19 cellular contexts compared by ENCODE assay signal in the genomic region with DNA sequence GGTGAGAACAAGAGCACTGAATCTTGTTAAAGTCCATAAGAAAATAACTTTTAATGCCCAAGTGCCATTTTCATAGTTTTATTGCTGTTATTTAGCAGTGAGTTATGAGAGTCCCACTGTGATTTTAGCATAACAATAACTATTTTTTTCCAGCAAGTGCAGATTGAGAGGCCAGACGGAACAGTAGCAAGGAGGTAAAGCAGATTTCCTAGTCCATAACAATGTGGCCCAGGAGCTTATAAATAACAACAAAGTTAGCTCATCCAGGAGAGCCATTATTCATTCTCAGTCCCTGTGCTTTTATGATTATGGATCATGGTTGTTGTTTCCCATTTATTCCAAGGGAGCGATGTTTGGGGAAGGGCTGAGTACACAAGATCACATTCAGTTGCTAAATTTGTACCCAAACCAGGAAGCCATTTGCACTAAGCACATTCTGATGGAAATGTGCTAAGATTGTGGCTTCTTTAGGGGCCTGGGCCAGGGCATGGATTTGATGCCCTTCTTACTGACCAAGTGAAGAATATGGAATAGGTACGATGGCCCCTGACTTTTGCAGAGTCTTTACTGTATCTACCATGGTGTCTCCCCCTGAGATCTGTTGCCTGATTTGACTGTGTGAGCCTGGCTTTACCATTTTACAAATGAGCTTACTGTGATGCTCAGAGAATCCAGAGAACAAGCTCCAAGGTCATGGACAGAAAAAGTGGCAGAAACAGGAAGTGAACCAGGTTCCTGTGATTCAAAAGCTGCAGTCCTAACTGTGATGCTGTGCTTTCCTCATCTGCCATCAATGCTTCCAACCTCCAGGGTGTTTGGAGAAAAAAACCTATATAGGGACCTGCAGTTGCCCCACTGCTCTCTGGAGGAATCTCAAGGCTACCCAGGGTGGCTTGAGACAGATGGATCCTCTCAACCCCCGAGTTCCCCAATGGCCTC.
"Had no signal": no experiment of that assay in that cellular context is flagged by ENCODE, and none has a peak within 500 bp of the region (broad histone marks: within the 10 kb centered on the region; RNA-seq: fewer than 3 reads in every experiment).

No MANE protein-coding gene starts in this region.

- H3K9me3 Mint-ChIP-seq: activated CD4-positive, alpha-beta T cell treated with anti-CD3 and anti-CD28 coated beads, Interleukin-2, amount 10 ng/mL, durations not matched to agents 7 days and 5 days; central memory CD8-positive, alpha-beta T cell; stimulated activated naive CD8-positive, alpha-beta T cell treated with anti-CD3 and anti-CD28 coated beads, Interleukin-15, Interleukin-2, amounts not matched to agents 100 ng/mL and 50 ng/mL, for 24 hours had no signal

- ATAC-seq: activated CD8-positive, alpha-beta T cell treated with anti-CD3 and anti-CD28 coated beads, Interleukin-2, amount 10 ng/mL, durations not matched to agents 7 days and 5 days; left lung; right cardiac atrium had no signal

- H3K4me1 Mint-ChIP-seq: activated CD4-positive, alpha-beta T cell treated with anti-CD3 and anti-CD28 coated beads, Interleukin-2, amount 10 ng/mL, durations not matched to agents 7 days and 5 days; activated naive CD4-positive, alpha-beta T cell treated with anti-CD3 and anti-CD28 coated beads, Interleukin-2, amount 10 ng/mL, durations not matched to agents 7 days and 5 days; central memory CD8-positive, alpha-beta T cell had no signal

- H3K4me3 Mint-ChIP-seq: activated CD4-positive, alpha-beta T cell treated with anti-CD3 and anti-CD28 coated beads, Interleukin-2, amount 10 ng/mL, durations not matched to agents 7 days and 5 days; activated CD8-positive, alpha-beta T cell treated with anti-CD3 and anti-CD28 coated beads, Interleukin-2, amount 10 ng/mL, durations not matched to agents 7 days and 5 days; activated naive CD4-positive, alpha-beta T cell treated with anti-CD3 and anti-CD28 coated beads, Interleukin-2, amount 10 ng/mL, durations not matched to agents 7 days and 5 days; central memory CD8-positive, alpha-beta T cell; stimulated activated naive CD8-positive, alpha-beta T cell treated with anti-CD3 and anti-CD28 coated beads, Interleukin-15, Interleukin-2, amounts not matched to agents 100 ng/mL and 50 ng/mL, for 24 hours had no signal

- H3K9me3 ChIP-seq: ascending aorta, esophagus squamous epithelium, left lung, prostate gland, tibial nerve, uterus had no signal

- H3K27me3 ChIP-seq: ascending aorta, esophagus squamous epithelium, left lung, tibial nerve, uterus had no signal

- H3K36me3 ChIP-seq: esophagus squamous epithelium, left lung, prostate gland, tibial nerve, uterus had no signal

- H3K27me3 Mint-ChIP-seq: activated CD4-positive, alpha-beta T cell treated with anti-CD3 and anti-CD28 coated beads, Interleukin-2, amount 10 ng/mL, durations not matched to agents 7 days and 5 days; activated naive CD4-positive, alpha-beta T cell treated with anti-CD3 and anti-CD28 coated beads, Interleukin-2, amount 10 ng/mL, durations not matched to agents 7 days and 5 days; stimulated activated naive CD8-positive, alpha-beta T cell treated with anti-CD3 and anti-CD28 coated beads, Interleukin-15, Interleukin-2, amounts not matched to agents 100 ng/mL and 50 ng/mL, for 24 hours had no signal

- H3K27ac ChIP-seq: ascending aorta, esophagus squamous epithelium, left lung, prostate gland, skin epidermis, tibial nerve, uterus had no signal

- H3K27ac Mint-ChIP-seq: activated CD4-positive, alpha-beta T cell treated with anti-CD3 and anti-CD28 coated beads, Interleukin-2, amount 10 ng/mL, durations not matched to agents 7 days and 5 days; activated CD8-positive, alpha-beta T cell treated with anti-CD3 and anti-CD28 coated beads, Interleukin-2, amount 10 ng/mL, durations not matched to agents 7 days and 5 days; activated naive CD4-positive, alpha-beta T cell treated with anti-CD3 and anti-CD28 coated beads, Interleukin-2, amount 10 ng/mL, durations not matched to agents 7 days and 5 days; stimulated activated naive CD8-positive, alpha-beta T cell treated with anti-CD3 and anti-CD28 coated beads, Interleukin-15, Interleukin-2, amounts not matched to agents 100 ng/mL and 50 ng/mL, for 24 hours had no signal

- H3K4me1 ChIP-seq: ascending aorta, esophagus squamous epithelium, left lung, prostate gland, tibial nerve, uterus had no signal

- H3K36me3 Mint-ChIP-seq: activated naive CD4-positive, alpha-beta T cell treated with anti-CD3 and anti-CD28 coated beads, Interleukin-2, amount 10 ng/mL, durations not matched to agents 7 days and 5 days had no signal

- DNase-seq: activated CD4-positive, alpha-beta T cell treated with anti-CD3 and anti-CD28 coated beads, Interleukin-2, amount 10 ng/mL, durations not matched to agents 7 days and 5 days; activated CD8-positive, alpha-beta memory T cell treated with anti-CD3 and anti-CD28 coated beads, Interleukin-2, amount 50 U/mL, for 48 hours; activated CD8-positive, alpha-beta T cell treated with anti-CD3 and anti-CD28 coated beads, Interleukin-2, amount 10 ng/mL, durations not matched to agents 7 days and 5 days; activated effector memory CD4-positive, alpha-beta T cell treated with Interleukin-2 at 50 U/mL for 16 hours; activated naive CD4-positive, alpha-beta T cell treated with anti-CD3 and anti-CD28 coated beads, Interleukin-2, amount 10 ng/mL, durations not matched to agents 7 days and 5 days; activated T-cell treated with anti-CD3 and anti-CD28 coated beads, Interleukin-2, amount 50 U/mL, for 48 hours; cortex of kidney; effector CD4-positive, alpha-beta T cell; esophagus squamous epithelium; left lung; right cardiac atrium; T1000; uterus had no signal

- H3K4me3 ChIP-seq: ascending aorta, esophagus squamous epithelium, left lung, prostate gland, skin epidermis, tibial nerve, uterus had no signal
